In genomic region chr7:128929201-128929808, GRCh38 we compare ENCODE assay signal across 20 cellular contexts. TPM values are rescaled to one million over a fixed set of nuclear protein-coding genes. Genes with fewer than 3 reads are reported as not detected.
DNase-seq lines count a peak whose midpoint lies in the region; ATAC-seq and TF ChIP-seq lines count a peak whose summit lies in the region.
"Had no signal": no experiment of that assay in that cellular context is flagged by ENCODE, and none has a peak within 500 bp of the region (broad histone marks: within the 10 kb centered on the region; RNA-seq: fewer than 3 reads in every experiment).

No MANE protein-coding gene starts in this region.

- no peak overlapping the region for H2BK120ac ChIP-seq in IMR-90 (ENCODE audit: low read depth, low read length)

- H3K79me1 ChIP-seq in IMR-90 (ENCODE audit: low read depth in 1 of 2, low read length in 2 of 2), result no peaks in the 10 kb centered on the region

- in situ Hi-C loops in IMR-90 (cut with MboI; ENCODE audit: low sequenced_read_pairs), result no loop called here

- no peak overlapping the region for H2AK9ac ChIP-seq in IMR-90 (replicated peaks; ENCODE audit: low read depth, low read length, poor library complexity)

- H2BK20ac ChIP-seq in IMR-90 (ENCODE audit: low read depth, low read length), result no peak overlapping the region

- H2BK15ac ChIP-seq in IMR-90 (ENCODE audit: low read depth, low read length), result no peak overlapping the region

- no peak overlapping the region for H4K91ac ChIP-seq in IMR-90 (ENCODE audit: insufficient read depth, low read depth, low read length)

- TF ChIP-seq POLR2A in IMR-90 (IDR thresholded peaks at IDR 0.05; ENCODE audit: low read depth, low read length) (no peak), sigmoid colon (IDR thresholded peaks at IDR 0.05) (no peak)

- no peaks in the 10 kb centered on the region for H3K9me3 ChIP-seq in IMR-90 (ENCODE audit: control insufficient read depth, insufficient read depth, low read length)
- no peaks in the 10 kb centered on the region for H3K9me3 ChIP-seq in sigmoid colon

- no peak overlapping the region for H3K4me3 Mint-ChIP-seq in activated naive CD4-positive, alpha-beta T cell treated with anti-CD3 and anti-CD28 coated beads, Interleukin-2, amount 10 ng/mL, durations not matched to agents 7 days and 5 days
- H3K4me3 Mint-ChIP-seq: CD14-positive monocyte, GM23338 had no signal

- TF ChIP-seq CTCF in IMR-90 (conservative IDR thresholded peaks at IDR 0.05; ENCODE audit: low read depth, low read length), result no peak
- TF ChIP-seq CTCF in coronary artery (IDR thresholded peaks at IDR 0.05), result no peak
- no peak for TF ChIP-seq CTCF in sigmoid colon (IDR thresholded peaks at IDR 0.05)

- H3K4ac ChIP-seq in IMR-90 (ENCODE audit: low read depth, low read length), result no peak overlapping the region

- BruUV-seq in IMR-90 (replicated peaks; lab: Mats Ljungman, UMichigan), result no TSS peak

- no peak overlapping the region for H3K4me3 ChIP-seq in IMR-90 (ENCODE audit: insufficient read depth, low read depth, low read length)
- no peak overlapping the region for H3K4me3 ChIP-seq in coronary artery
- H3K4me3 ChIP-seq in sigmoid colon, result no peak overlapping the region
- H3K4me3 ChIP-seq: GM23338 had no signal

- no peak overlapping the region for H2AK5ac ChIP-seq in IMR-90 (ENCODE audit: low read depth, low read length)

- H4K8ac ChIP-seq in IMR-90 (ENCODE audit: low read depth in 2 of 2, low read length in 2 of 2), result no peak overlapping the region

- peak; percentile 5 for DNase-seq in activated naive CD4-positive, alpha-beta T cell treated with anti-CD3 and anti-CD28 coated beads, Interleukin-2, amount 10 ng/mL, durations not matched to agents 7 days and 5 days
- no peak for DNase-seq in activated naive CD4-positive, alpha-beta T cell treated with Interleukin-2 at 50 U/mL for 16 hours
- DNase-seq in IMR-90 (no peak), coronary artery (ENCODE audit: low spot score) (peak; percentile 41), sigmoid colon (peak; percentile 43), NCI-H748 treated with DMSO at 0.1 percent for 48 hours (lab: John Stamatoyannopoulos, UW) (no peak), NCI-H510A (lab: John Stamatoyannopoulos, UW) (no peak)
- DNase-seq: DMS53, GDM1, HCEC 1CT, MV-4-11, NCI-H1694, NCI-H2081, NCI-H2171, NCI-H345, NCI-H526, OCI-M1, SHP77 had no signal

- no peak for TF ChIP-seq EP300 in sigmoid colon (IDR thresholded peaks at IDR 0.05)

- H3K56ac ChIP-seq in IMR-90 (ENCODE audit: extremely low read depth, insufficient read depth, low read length), result no peak overlapping the region

- no peak overlapping the region for H3K14ac ChIP-seq in IMR-90 (replicated peaks; ENCODE audit: low read depth, low read length)

- H3K4me1 ChIP-seq in IMR-90 (ENCODE audit: control insufficient read depth, insufficient read depth, low read length) (no peaks in the 10 kb centered on the region), sigmoid colon (no peaks in the 10 kb centered on the region)

- peaks cover 2% of the 10 kb centered on the region for H3K36me3 Mint-ChIP-seq in activated naive CD4-positive, alpha-beta T cell treated with anti-CD3 and anti-CD28 coated beads, Interleukin-2, amount 10 ng/mL, durations not matched to agents 7 days and 5 days

- no peak overlapping the region for H3K27ac ChIP-seq in IMR-90 (ENCODE audit: insufficient read depth, low read length)
- H3K27ac ChIP-seq in coronary artery, result no peak overlapping the region
- H3K27ac ChIP-seq in sigmoid colon, result no peak overlapping the region

- POLR2A ChIA-PET in IMR-90 (lab: Charles Lee; ENCODE audit: unreplicated experiment), result no interaction called here

- CTCF ChIA-PET in activated naive CD4-positive, alpha-beta T cell treated with anti-CD3 and anti-CD28 coated beads, Interleukin-2, amount 10 ng/mL, durations not matched to agents 7 days and 5 days (lab: Charles Lee), result interaction anchor here (0.6 kb wide), 1 partner anchor 97 kb away, joined by 3 read pairs; no protein-coding TSS in a partner anchor
- CTCF ChIA-PET in IMR-90 (lab: Yijun Ruan, JAX), result no interaction called here

- TF ChIP-seq RAD21 in IMR-90 (IDR thresholded peaks at IDR 0.05; ENCODE audit: low read length), result no peak

- no peak overlapping the region for H4K5ac ChIP-seq in IMR-90 (ENCODE audit: low read depth, low read length)

- dilution Hi-C loops in IMR-90 (cut with HindIII; ENCODE audit: low sequenced_read_pairs, unreplicated experiment), result no loop called here

- no peak overlapping the region for H2BK5ac ChIP-seq in IMR-90 (ENCODE audit: low read depth, low read length, poor library complexity, severe bottlenecking)

- no peak for ATAC-seq in IMR-90 (ENCODE audit: low read depth)
- ATAC-seq: GM23338 had no signal

- no peaks in the 10 kb centered on the region for H3K9me1 ChIP-seq in IMR-90 (ENCODE audit: insufficient read depth, low read length)

- H3K27ac Mint-ChIP-seq in activated naive CD4-positive, alpha-beta T cell treated with anti-CD3 and anti-CD28 coated beads, Interleukin-2, amount 10 ng/mL, durations not matched to agents 7 days and 5 days, result no peak overlapping the region
- H3K27ac Mint-ChIP-seq: CD14-positive monocyte, GM23338 had no signal

- intact Hi-C loops in IMR-90 (cut with micrococcal nuclease), result no loop called here
- intact Hi-C loops in sigmoid colon (cut with DNase I), result no loop called here

- H3K23ac ChIP-seq in IMR-90 (ENCODE audit: low read depth, low read length), result no peak overlapping the region

- no peaks in the 10 kb centered on the region for H4K20me1 ChIP-seq in IMR-90 (ENCODE audit: insufficient read depth, low read length)

- no peaks in the 10 kb centered on the region for H3K9me3 Mint-ChIP-seq in activated naive CD4-positive, alpha-beta T cell treated with anti-CD3 and anti-CD28 coated beads, Interleukin-2, amount 10 ng/mL, durations not matched to agents 7 days and 5 days
- H3K9me3 Mint-ChIP-seq: GM23338 had no signal

- H3K36me3 ChIP-seq in IMR-90 (ENCODE audit: control insufficient read depth, insufficient read depth, low read length) (no peaks in the 10 kb centered on the region), sigmoid colon (no peaks in the 10 kb centered on the region)

- H3K27me3 ChIP-seq in IMR-90 (ENCODE audit: control insufficient read depth, insufficient read depth, low read length) (peaks cover 58% of the 10 kb centered on the region), sigmoid colon (peaks cover 0 to 25% (median 4%) of the 10 kb centered on the region in 3 donors)

- H3K27me3 Mint-ChIP-seq in activated naive CD4-positive, alpha-beta T cell treated with anti-CD3 and anti-CD28 coated beads, Interleukin-2, amount 10 ng/mL, durations not matched to agents 7 days and 5 days, result peaks cover 37% of the 10 kb centered on the region

- no peak overlapping the region for H3K9ac ChIP-seq in IMR-90 (ENCODE audit: low read depth, low read length)

- 83% methylated on average over 1 of the region's 13 CpGs; no CpG with 5 or more reads in 1 of the 2 experiments for WGBS in IMR-90 (ENCODE audit: extremely low coverage in 2 of 2, insufficient read length in 1 of 2), 2 experiments
- 79 to 84% methylated on average over 13 of the region's 13 CpGs for WGBS in sigmoid colon, 2 donors

- H3K4me2 ChIP-seq in IMR-90 (ENCODE audit: low read depth, low read length), result no peak overlapping the region
- H3K4me2 ChIP-seq: GM23338 had no signal

- H3K18ac ChIP-seq in IMR-90 (ENCODE audit: low read depth, low read length), result no peak overlapping the region

- peak overlapping the region; percentile 51 for H2AFZ ChIP-seq in IMR-90 (replicated peaks; ENCODE audit: low read length, poor library complexity)
- H2AFZ ChIP-seq: GM23338 had no signal

- peaks cover 19% of the 10 kb centered on the region for H3K4me1 Mint-ChIP-seq in activated naive CD4-positive, alpha-beta T cell treated with anti-CD3 and anti-CD28 coated beads, Interleukin-2, amount 10 ng/mL, durations not matched to agents 7 days and 5 days

TF ChIP-seq in IMR-90, 13 proteins besides CTCF, POLR2A, EP300 and RAD21 (continues in another document):
- TF ChIP-seq FOS (IDR thresholded peaks at IDR 0.05; ENCODE audit: low read depth, low read length), result no peak
- TF ChIP-seq RCOR1 (IDR thresholded peaks at IDR 0.05; ENCODE audit: insufficient replicate concordance, low read length), result no peak
- TF ChIP-seq MXI1 (IDR thresholded peaks at IDR 0.05; ENCODE audit: borderline replicate concordance, low read depth, low read length), result no peak
- TF ChIP-seq MAZ (IDR thresholded peaks at IDR 0.05; ENCODE audit: borderline replicate concordance, low read depth, low read length), result no peak
- no peak for TF ChIP-seq MAFK (IDR thresholded peaks at IDR 0.05; ENCODE audit: low read depth, low read length)
- no peak for TF ChIP-seq BHLHE40 (IDR thresholded peaks at IDR 0.05; ENCODE audit: low read depth, low read length)
- no peak for TF ChIP-seq CHD1 (IDR thresholded peaks at IDR 0.05; ENCODE audit: low read depth, low read length)
- no peak for TF ChIP-seq SMC3 (IDR thresholded peaks at IDR 0.05; ENCODE audit: low read depth, low read length)
- TF ChIP-seq ELK1 (IDR thresholded peaks at IDR 0.05; ENCODE audit: borderline replicate concordance, low read depth, low read length), result no peak
- no peak for TF ChIP-seq NFE2L2 (IDR thresholded peaks at IDR 0.05; ENCODE audit: low read depth, low read length)
- TF ChIP-seq CEBPB (IDR thresholded peaks at IDR 0.05; ENCODE audit: low read depth, low read length), result no peak
- no peak for TF ChIP-seq RFX5 (IDR thresholded peaks at IDR 0.05; ENCODE audit: low read depth, low read length)

RNA-seq across cellular contexts. Expression of gene IRF5, which starts 8.4 kb away (rescaled TPM):
- total RNA-seq in IMR-90 (2012; rRNA removed), result 0.18 TPM in 1 of 2 replicates, not detected in the other
- polyA plus RNA-seq in IMR-90 (2012; rRNA removed), result 0.14 TPM in 1 of 2 replicates, not detected in the other
- polyA plus RNA-seq in IMR-90 (2012; cell fraction: cytosol; rRNA removed), result 0.08 TPM in 1 of 2 replicates, not detected in the other
- polyA plus RNA-seq in IMR-90 (2012; cell fraction: nucleus; rRNA removed; ENCODE audit: low replicate concordance), result 0.15 and 0.24 TPM in 2 replicates
- total RNA-seq in sigmoid colon, result 10 to 100 TPM in 1 of 4 donors, 1 to 10 TPM in 3; 6.0 to 15.3 (median 8.1) TPM
- 10 to 100 TPM in 1 of 3 donors, 1 to 10 TPM in 2; 4.6 to 11.3 (median 4.8) TPM for polyA plus RNA-seq in sigmoid colon

RNA-seq across cellular contexts. Expression of gene KCP, which starts 18.8 kb away (rescaled TPM):
- not detected in 2 replicates for total RNA-seq in IMR-90 (2012; rRNA removed)
- polyA plus RNA-seq in IMR-90 (2012; rRNA removed), result 0.03 and 0.07 TPM in 2 replicates
- polyA plus RNA-seq in IMR-90 (2012; cell fraction: cytosol; rRNA removed), result 0.03 TPM in 1 of 2 replicates, not detected in the other
- 0.17 and 0.33 TPM in 2 replicates for polyA plus RNA-seq in IMR-90 (2012; cell fraction: nucleus; rRNA removed; ENCODE audit: low replicate concordance)
- under 1 TPM in 3 of 4 donors, not detected in 1; 0.14 to 0.36 (median 0.28) TPM for total RNA-seq in sigmoid colon
- polyA plus RNA-seq in sigmoid colon, result under 1 TPM in 1 of 3 donors, not detected in 2; 0.42 TPM

Comparison
In these comparisons a context has a peak if more than half of its experiments do, and no peak if none do; other contexts are left out.
1. DNase-seq: peak in activated naive CD4-positive, alpha-beta T cell treated with anti-CD3 and anti-CD28 coated beads, Interleukin-2, amount 10 ng/mL, durations not matched to agents 7 days and 5 days (single experiment), coronary artery (single experiment) and sigmoid colon (single experiment); none in activated naive CD4-positive, alpha-beta T cell treated with Interleukin-2 at 50 U/mL for 16 hours (single experiment), IMR-90 (single experiment), NCI-H748 treated with DMSO at 0.1 percent for 48 hours (single experiment) and NCI-H510A (single experiment).